Comparison of ENCODE assay signal across 15 cellular contexts in genomic region chr6:89409461-89410035, GRCh38. TPM values are rescaled to one million over a fixed set of nuclear protein-coding genes. Genes with fewer than 3 reads are reported as not detected.
DNase-seq lines count a peak whose midpoint lies in the region; ATAC-seq and TF ChIP-seq lines count a peak whose summit lies in the region.
"Had no signal": no experiment of that assay in that cellular context is flagged by ENCODE, and none has a peak within 500 bp of the region (broad histone marks: within the 10 kb centered on the region; RNA-seq: fewer than 3 reads in every experiment).

No MANE protein-coding gene starts in this region.

- H3K4me2 ChIP-seq in BLaER1 treated with 17β-estradiol and CSF1 and Interleukin-3, amounts not matched to agents 10 nM and 100 nM = peak overlapping the region; percentile 79 to 87 (median 81)

- H4K20me1 ChIP-seq in BLaER1 treated with 17β-estradiol and CSF1 and Interleukin-3, amounts not matched to agents 10 nM and 100 nM = peaks cover 0 to 63% (median 15%) of the 10 kb centered on the region in 11 experiments; a peak in 9 of 22 replicates

- H3K9me3 Mint-ChIP-seq in brain = peaks cover 0 to 1% (median 0%) of the 10 kb centered on the region in 5 experiments
- H3K9me3 Mint-ChIP-seq in CD8-positive, alpha-beta T cell = no peaks in the 10 kb centered on the region
- H3K9me3 Mint-ChIP-seq in activated naive CD8-positive, alpha-beta T cell treated with anti-CD3 and anti-CD28 coated beads, Interleukin-2, amount 50 U/mL, for 24 hours = no peaks in the 10 kb centered on the region
- H3K9me3 Mint-ChIP-seq: dendritic cell treated with granulocyte-macrophage colony-stimulating factor and Interleukin-4, amounts not matched to agents 40 ng/mL and 50 ng/mL, for 4 days; natural killer cell treated with Interleukin-12 subunit alpha and Interleukin-12 subunit beta and Interleukin-15 and Interleukin-18, amount 100 ng/mL, for 72 hours had no signal

- POLR2A ChIA-PET in CD8-positive, alpha-beta T cell (lab: Charles Lee) = no interaction called here

- H3K27me3 Mint-ChIP-seq in brain = peaks cover 9% of the 10 kb centered on the region
- H3K27me3 Mint-ChIP-seq in CD8-positive, alpha-beta T cell (ENCODE audit: low read depth) = peaks cover 5% of the 10 kb centered on the region
- peaks cover 4% of the 10 kb centered on the region for H3K27me3 Mint-ChIP-seq in activated naive CD8-positive, alpha-beta T cell treated with anti-CD3 and anti-CD28 coated beads, Interleukin-2, amount 50 U/mL, for 24 hours

- DNase-seq in HAP-1 (ENCODE audit: low spot score in 2 of 2) (peak in 1 of 2 experiments; percentile 28), iPS-NIHi7 (ENCODE audit: extremely low spot score) (peak; percentile 44)
- no peak for DNase-seq in CD8-positive, alpha-beta T cell
- DNase-seq in activated naive CD8-positive, alpha-beta T cell treated with anti-CD3 and anti-CD28 coated beads, Interleukin-2, amount 50 U/mL, for 24 hours = no peak
- no peak for DNase-seq in activated naive CD4-positive, alpha-beta T cell treated with anti-CD3 and anti-CD28 coated beads, Interleukin-2, amount 50 U/mL, for 16 hours
- DNase-seq: activated CD4-positive, alpha-beta T cell treated with anti-CD3 and anti-CD28 coated beads, Interleukin-2, amount 50 U/mL, for 48 hours; hypothalamus; NCI-H187 treated with DMSO at 0.1 percent for 48 hours had no signal

- peak overlapping the region; percentile 93 to 98 (median 94) for H3K4me3 Mint-ChIP-seq in brain
- no peak overlapping the region for H3K4me3 Mint-ChIP-seq in CD8-positive, alpha-beta T cell
- no peak overlapping the region for H3K4me3 Mint-ChIP-seq in activated naive CD8-positive, alpha-beta T cell treated with anti-CD3 and anti-CD28 coated beads, Interleukin-2, amount 50 U/mL, for 24 hours
- H3K4me3 Mint-ChIP-seq: dendritic cell treated with granulocyte-macrophage colony-stimulating factor and Interleukin-4, amounts not matched to agents 40 ng/mL and 50 ng/mL, for 4 days had no signal

- H3K9ac ChIP-seq in BLaER1 treated with 17β-estradiol and CSF1 and Interleukin-3, amounts not matched to agents 10 nM and 100 nM = peak overlapping the region in 7 of 11 experiments; percentile 83 to 86 (median 83); a peak in 9 of 22 replicates

- peak overlapping the region in 1 of 11 experiments; percentile 81; a peak in 4 of 22 replicates for H3K27ac ChIP-seq in BLaER1 treated with 17β-estradiol and CSF1 and Interleukin-3, amounts not matched to agents 10 nM and 100 nM
- no peak overlapping the region for H3K27ac ChIP-seq in CD8-positive, alpha-beta T cell (ENCODE audit: low read depth, low read length)
- H3K27ac ChIP-seq: RWPE1 had no signal

- peaks cover 82% of the 10 kb centered on the region for H3K4me1 Mint-ChIP-seq in brain
- peaks cover 20% of the 10 kb centered on the region for H3K4me1 Mint-ChIP-seq in CD8-positive, alpha-beta T cell (ENCODE audit: low read depth)
- H3K4me1 Mint-ChIP-seq in activated naive CD8-positive, alpha-beta T cell treated with anti-CD3 and anti-CD28 coated beads, Interleukin-2, amount 50 U/mL, for 24 hours = peaks cover 23% of the 10 kb centered on the region

- TF ChIP-seq CTCF in brain (conservative IDR thresholded peaks at IDR 0.05) = no peak
- no peak for TF ChIP-seq CTCF in CD8-positive, alpha-beta T cell (IDR thresholded peaks at IDR 0.05)

- no peaks in the 10 kb centered on the region for H3K9me3 ChIP-seq in BLaER1 treated with 17β-estradiol and CSF1 and Interleukin-3, amounts not matched to agents 10 nM and 100 nM (replicated peaks in 1 of 11)
- no peaks in the 10 kb centered on the region for H3K9me3 ChIP-seq in HAP-1
- H3K9me3 ChIP-seq in CD8-positive, alpha-beta T cell (ENCODE audit: low read length) = no peaks in the 10 kb centered on the region

- H3K4me3 ChIP-seq in BLaER1 treated with 17β-estradiol and CSF1 and Interleukin-3, amounts not matched to agents 10 nM and 100 nM = peak overlapping the region in 8 of 10 experiments; percentile 71 to 83 (median 74); a peak in 6 of 20 replicates
- H3K4me3 ChIP-seq in HAP-1 = peak overlapping the region; percentile 72
- no peak overlapping the region for H3K4me3 ChIP-seq in CD8-positive, alpha-beta T cell (ENCODE audit: low read depth, low read length)

- intact Hi-C loops in CD8-positive, alpha-beta T cell (cut with DNase I, micrococcal nuclease) = loop anchor here (2.0 to 10.0 kb wide), 3 partner anchors 23 to 1175 kb away; partner anchors contain the start of genes ANKRD6 (in 1 of the 2) and MAP3K7 (in 1 of the 2)

- no peaks in the 10 kb centered on the region for H3K36me3 ChIP-seq in BLaER1 treated with 17β-estradiol and CSF1 and Interleukin-3, amounts not matched to agents 10 nM and 100 nM
- H3K36me3 ChIP-seq in HAP-1 (replicated peaks) = no peaks in the 10 kb centered on the region; the same call in 1 of the 2 replicates
- no peaks in the 10 kb centered on the region for H3K36me3 ChIP-seq in CD8-positive, alpha-beta T cell (ENCODE audit: insufficient read depth, low read length)

- CTCF ChIA-PET in CD8-positive, alpha-beta T cell (lab: Charles Lee) = interaction anchor here (1.0 to 1.7 kb wide), 2 partner anchors 11 to 37 kb away, joined by 3 to 9 read pairs; no protein-coding TSS in a partner anchor

- H3K27ac Mint-ChIP-seq in brain = peak overlapping the region; percentile 57 to 94 (median 72)
- no peak overlapping the region for H3K27ac Mint-ChIP-seq in CD8-positive, alpha-beta T cell
- H3K27ac Mint-ChIP-seq in activated naive CD8-positive, alpha-beta T cell treated with anti-CD3 and anti-CD28 coated beads, Interleukin-2, amount 50 U/mL, for 24 hours = no peak overlapping the region
- H3K27ac Mint-ChIP-seq: dendritic cell treated with granulocyte-macrophage colony-stimulating factor and Interleukin-4, amounts not matched to agents 40 ng/mL and 50 ng/mL, for 4 days; natural killer cell treated with Interleukin-12 subunit alpha and Interleukin-12 subunit beta and Interleukin-15 and Interleukin-18, amount 100 ng/mL, for 72 hours had no signal

- ATAC-seq in CD8-positive, alpha-beta T cell = no peak
- ATAC-seq in activated naive CD8-positive, alpha-beta T cell treated with anti-CD3 and anti-CD28 coated beads, Interleukin-2, amount 50 U/mL, for 24 hours = no peak
- ATAC-seq in HG02759 (IDR thresholded peaks at IDR 0.05; ENCODE audit: unreplicated experiment) = no peak
- ATAC-seq: natural killer cell treated with Interleukin-12 subunit alpha and Interleukin-12 subunit beta and Interleukin-15 and Interleukin-18, amount 100 ng/mL, for 72 hours had no signal

- peaks cover 45 to 65% (median 58%) of the 10 kb centered on the region in 10 experiments for H3K4me1 ChIP-seq in BLaER1 treated with 17β-estradiol and CSF1 and Interleukin-3, amounts not matched to agents 10 nM and 100 nM
- H3K4me1 ChIP-seq in HAP-1 = peaks cover 36% of the 10 kb centered on the region
- H3K4me1 ChIP-seq in CD8-positive, alpha-beta T cell (ENCODE audit: insufficient read depth, low read length) = peaks cover 14% of the 10 kb centered on the region

- no peaks in the 10 kb centered on the region for H3K27me3 ChIP-seq in BLaER1 treated with 17β-estradiol and CSF1 and Interleukin-3, amounts not matched to agents 10 nM and 100 nM
- H3K27me3 ChIP-seq in HAP-1 (ENCODE audit: low read depth) = no peaks in the 10 kb centered on the region
- no peaks in the 10 kb centered on the region for H3K27me3 ChIP-seq in CD8-positive, alpha-beta T cell (ENCODE audit: insufficient read depth, low read length)

- no peaks in the 10 kb centered on the region for H3K36me3 Mint-ChIP-seq in brain
- no peaks in the 10 kb centered on the region for H3K36me3 Mint-ChIP-seq in CD8-positive, alpha-beta T cell
- no peaks in the 10 kb centered on the region for H3K36me3 Mint-ChIP-seq in activated naive CD8-positive, alpha-beta T cell treated with anti-CD3 and anti-CD28 coated beads, Interleukin-2, amount 50 U/mL, for 24 hours (ENCODE audit: low read depth)
- H3K36me3 Mint-ChIP-seq: natural killer cell treated with Interleukin-12 subunit alpha and Interleukin-12 subunit beta and Interleukin-15 and Interleukin-18, amount 100 ng/mL, for 72 hours had no signal

- in situ Hi-C loops in HAP-1 (cut with MboI; ENCODE audit: low sequenced_read_pairs) = no loop called here

RNA-seq across cellular contexts. Expression of gene RRAGD, which starts 2.5 kb away (rescaled TPM):
- polyA plus RNA-seq in brain (ENCODE audit: insufficient read depth, low read depth, low replicate concordance) = 38.8 TPM
- 1 to 10 TPM; 5.6 to 9.3 TPM for total RNA-seq in CD8-positive, alpha-beta T cell
- polyA plus RNA-seq: AG04450 had no signal

RNA-seq across cellular contexts. Expression of gene ANKRD6, which starts 23.4 kb away (rescaled TPM):
- 33.9 TPM for polyA plus RNA-seq in brain (ENCODE audit: insufficient read depth, low read depth, low replicate concordance)
- total RNA-seq in CD8-positive, alpha-beta T cell = 1 to 10 TPM; 4.3 to 5.9 TPM

RNA-seq across cellular contexts. Expression of gene UBE2J1, which starts 57.0 kb away (rescaled TPM):
- polyA plus RNA-seq in brain (ENCODE audit: insufficient read depth, low read depth, low replicate concordance) = 29.1 TPM
- total RNA-seq in CD8-positive, alpha-beta T cell = 10 to 100 TPM; 34.1 to 37.5 TPM

Comparison
In these comparisons a context has a peak if more than half of its experiments do, and no peak if none do; other contexts are left out.
1. H3K27ac Mint-ChIP-seq: peak in brain (5 of 5); none in CD8-positive, alpha-beta T cell (single experiment) and activated naive CD8-positive, alpha-beta T cell treated with anti-CD3 and anti-CD28 coated beads, Interleukin-2, amount 50 U/mL, for 24 hours (single experiment).
2. H3K4me3 Mint-ChIP-seq: peak in brain (5 of 5); none in CD8-positive, alpha-beta T cell (single experiment) and activated naive CD8-positive, alpha-beta T cell treated with anti-CD3 and anti-CD28 coated beads, Interleukin-2, amount 50 U/mL, for 24 hours (single experiment).